Comparison of ENCODE assay signal across 1 cellular context in the genomic region with DNA sequence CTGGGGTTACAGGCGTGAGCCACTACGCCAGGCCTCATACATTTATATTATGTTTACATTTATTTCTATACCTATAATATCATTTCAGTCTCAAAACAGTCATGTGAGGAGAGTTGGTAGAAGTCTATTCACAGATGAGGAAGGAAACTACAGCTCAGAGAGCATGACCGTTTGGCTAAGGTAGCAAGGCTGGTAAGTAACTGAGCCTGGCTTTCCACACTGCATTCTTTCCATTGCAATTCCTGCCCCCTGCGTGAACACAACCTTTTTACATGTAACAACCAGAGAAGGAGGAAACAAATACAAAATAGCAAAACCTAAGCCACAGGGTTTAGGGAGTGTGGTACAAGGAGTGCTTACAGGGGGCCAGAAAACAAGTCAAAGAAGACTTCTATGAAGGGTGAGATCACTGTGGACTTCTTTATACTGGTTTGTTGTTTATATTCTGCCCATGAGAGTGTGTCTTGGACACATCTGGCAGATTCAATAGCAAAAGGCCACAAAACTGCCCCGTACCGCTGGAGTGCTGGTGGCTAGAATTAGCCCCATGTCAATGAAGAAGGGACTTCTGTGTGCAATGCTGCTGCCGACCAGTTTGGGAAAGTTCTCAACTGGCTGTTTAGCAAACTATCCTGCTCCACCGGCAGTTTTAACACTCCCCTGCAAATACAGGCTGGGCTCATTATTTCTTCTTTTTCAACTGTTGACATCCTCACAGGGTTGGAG.
TF ChIP-seq lines count a peak whose summit lies in the region.

No MANE protein-coding gene starts in this region.

TF ChIP-seq in endothelial cell of umbilical vein, 7 proteins besides CTCF, POLR2A, EP300 and RAD21:
- TF ChIP-seq EZH2 (IDR thresholded peaks at IDR 0.05; ENCODE audit: borderline replicate concordance, low read depth, low read length, severe bottlenecking) (no peak), JUN (IDR thresholded peaks at IDR 0.05; ENCODE audit: borderline replicate concordance, insufficient read depth, insufficient read length, low read depth) (no peak), GATA2 (IDR thresholded peaks at IDR 0.05; ENCODE audit: insufficient read depth, insufficient read length, low read depth, low read length) (no peak), FOS (IDR thresholded peaks at IDR 0.05; ENCODE audit: borderline replicate concordance, insufficient read depth, low read length) (no peak), POLR2AphosphoS5 (IDR thresholded peaks at IDR 0.05; ENCODE audit: insufficient read depth, low read depth, low read length) (no peak), MYC (IDR thresholded peaks at IDR 0.05; ENCODE audit: low read depth, low read length) (no peak)
- TF ChIP-seq, protein P1, sequence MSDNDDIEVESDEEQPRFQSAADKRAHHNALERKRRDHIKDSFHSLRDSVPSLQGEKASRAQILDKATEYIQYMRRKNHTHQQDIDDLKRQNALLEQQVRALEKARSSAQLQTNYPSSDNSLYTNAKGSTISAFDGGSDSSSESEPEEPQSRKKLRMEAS (IDR thresholded peaks at IDR 0.05; ENCODE audit: insufficient read depth, insufficient read length), result no peak
